In genomic region chr4:51895816-51896408, GRCh38 we compare ENCODE assay signal across 8 cellular contexts. TPM values are rescaled to one million over a fixed set of nuclear protein-coding genes. Genes with fewer than 3 reads are reported as not detected.
DNase-seq lines count a peak whose midpoint lies in the region; ATAC-seq and TF ChIP-seq lines count a peak whose summit lies in the region.

No MANE protein-coding gene starts in this region.

- no peaks in the 10 kb centered on the region for H3K9me3 ChIP-seq in lung (ENCODE audit: control insufficient read depth in 2 of 2, insufficient read depth in 1 of 2, low read length in 1 of 2)

- ATAC-seq in GM18873 (IDR thresholded peaks at IDR 0.05; ENCODE audit: low FRiP score, unreplicated experiment) (peak; percentile 97), HG03103 (IDR thresholded peaks at IDR 0.05; ENCODE audit: low read depth, unreplicated experiment) (peak; percentile 97), lung (ENCODE audit: insufficient read depth, low FRiP score) (peak; percentile 92)

- POLR2A ChIA-PET in BJ (lab: Charles Lee) = no interaction called here

- 29 to 36% methylated on average over 2 of the region's 2 CpGs for WGBS in lung, 2 donors

- H3K4me3 ChIP-seq in BJ (ENCODE audit: low read depth, low read length) = no peak overlapping the region
- no peak overlapping the region for H3K4me3 ChIP-seq in lung

- no peak overlapping the region for H3K27ac ChIP-seq in lung (ENCODE audit: low read depth in 1 of 2, low read length in 1 of 2)

- peak; percentile 90 for TF ChIP-seq CTCF in BJ (IDR thresholded peaks at IDR 0.05; ENCODE audit: insufficient read depth, low read depth, low read length)
- TF ChIP-seq CTCF in lung (IDR thresholded peaks at IDR 0.05; ENCODE audit: control extremely low read depth, extremely low read depth) = no peak

- H3K27me3 ChIP-seq in BJ (ENCODE audit: control insufficient read depth, insufficient read depth, low read length) (no peaks in the 10 kb centered on the region), lung (ENCODE audit: control insufficient read depth, insufficient read depth) (no peaks in the 10 kb centered on the region)

- CTCF ChIA-PET in BJ (lab: Yijun Ruan, JAX) = interaction anchor here (0.7 to 2.6 kb wide), 17 partner anchors 8 to 239 kb away, joined by 3 to 20 read pairs (median 3); no protein-coding TSS in a partner anchor

- H3K36me3 ChIP-seq in BJ (ENCODE audit: control insufficient read depth, insufficient read depth, low read length) (peaks cover 2% of the 10 kb centered on the region), lung (ENCODE audit: control insufficient read depth in 2 of 2, insufficient read depth in 2 of 2, low read length in 2 of 2) (peaks cover 13 to 20% of the 10 kb centered on the region in 2 donors)

- peaks cover 0 to 2% of the 10 kb centered on the region in 2 donors for H3K4me1 ChIP-seq in lung (ENCODE audit: control insufficient read depth in 2 of 2, insufficient read depth in 2 of 2, low read length in 2 of 2)

- DNase-seq in BJ (ENCODE audit: low read depth) = peak; percentile 13
- peak; percentile 20 for DNase-seq in NCI-H2227 treated with DMSO at 0.1 percent for 48 hours (lab: John Stamatoyannopoulos, UW)
- DNase-seq in activated CD4-positive, alpha-beta T cell treated with anti-CD3 and anti-CD28 coated beads for 24 hours (ENCODE audit: low read depth in 2 of 2) = peak; percentile 15
- DNase-seq in dedifferentiated amniotic fluid mesenchymal stem cell (ENCODE audit: extremely low spot score) = peak; percentile 73
- peak; percentile 53 for DNase-seq in lung (ENCODE audit: low spot score)
- peak; percentile 17 to 21 for DNase-seq in stimulated activated CD8-positive, alpha-beta memory T cell treated with anti-CD3 and anti-CD28 coated beads, Interleukin-2, amount 100 ng/mL, for 1 hour (ENCODE audit: low read depth in 2 of 2)

RNA-seq across cellular contexts. Expression of gene DCUN1D4, which starts 53.0 kb away (rescaled TPM):
- polyA plus RNA-seq in BJ (2011; rRNA removed) (50.7 and 69.2 TPM in 2 replicates), lung (10 to 100 TPM in 1 of 2 donors, 1 to 10 TPM in 1; 8.8 to 10.7 TPM)
- 54.9 and 59.7 TPM in 2 replicates for polyA minus RNA-seq in BJ (2011; rRNA and poly(A)+ RNA removed)
- 10 to 100 TPM; 26.0 to 43.9 TPM for total RNA-seq in lung

Comparison
In these comparisons a context has a peak if more than half of its experiments do, and no peak if none do; other contexts are left out.
1. DNase-seq: peak in every context shown above with its lines; median percentile 73 in dedifferentiated amniotic fluid mesenchymal stem cell; 53 in lung; 20 in NCI-H2227 treated with DMSO at 0.1 percent for 48 hours; 19 in stimulated activated CD8-positive, alpha-beta memory T cell treated with anti-CD3 and anti-CD28 coated beads, Interleukin-2, amount 100 ng/mL, for 1 hour; 15 in activated CD4-positive, alpha-beta T cell treated with anti-CD3 and anti-CD28 coated beads for 24 hours; 13 in BJ.